Comparison of ENCODE assay signal across 11 cellular contexts in the genomic region with DNA sequence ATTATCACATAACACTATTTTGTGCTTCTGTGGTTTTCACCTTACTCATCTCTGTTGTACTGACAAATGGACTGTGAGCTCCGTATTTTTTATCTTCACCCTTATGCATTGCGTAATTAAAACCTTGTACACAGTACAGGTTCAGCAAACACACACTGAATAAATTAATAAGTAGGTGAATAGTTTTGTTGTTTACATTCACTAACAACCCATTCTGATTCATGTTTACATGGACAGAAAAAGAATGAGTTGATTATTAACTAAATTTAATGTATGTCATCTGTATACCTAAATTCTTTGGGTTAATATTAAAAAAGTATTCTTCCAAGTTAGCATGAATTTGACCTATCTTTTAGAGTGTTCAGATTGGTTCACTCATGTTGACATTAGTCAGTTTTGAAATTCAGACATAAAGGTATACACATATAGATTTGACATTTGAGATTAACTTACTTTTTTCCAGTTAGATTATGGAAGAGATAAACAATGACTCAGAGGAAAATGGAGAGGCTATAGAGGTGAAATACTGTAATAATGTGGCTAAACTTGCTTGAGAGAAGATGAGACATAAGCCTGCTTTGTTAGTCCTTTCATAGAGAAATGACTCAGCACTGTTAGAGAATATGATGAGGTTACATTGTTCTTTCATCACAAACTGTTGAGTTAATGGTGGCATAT.
A peak's percentile ranks its signal among the peaks of the same experiment; 100 is the strongest.
DNase-seq lines count a peak whose midpoint lies in the region; ATAC-seq and TF ChIP-seq lines count a peak whose summit lies in the region.
"Had no signal": no experiment of that assay in that cellular context is flagged by ENCODE, and none has a peak within 500 bp of the region (broad histone marks: within the 10 kb centered on the region; RNA-seq: fewer than 3 reads in every experiment).

No MANE protein-coding gene starts in this region.

- no peak overlapping the region for H3K27ac ChIP-seq in breast epithelium
- no peak overlapping the region for H3K27ac ChIP-seq in upper lobe of right lung
- H3K27ac ChIP-seq: thoracic aorta had no signal

- H3K4me3 Mint-ChIP-seq in MCF 10A (ENCODE audit: unreplicated experiment) = no peak overlapping the region
- H3K4me3 Mint-ChIP-seq: activated naive CD4-positive, alpha-beta T cell treated with anti-CD3 and anti-CD28 coated beads, Interleukin-2, amount 10 ng/mL, durations not matched to agents 7 days and 5 days; CD4-positive, CD25-positive, alpha-beta regulatory T cell had no signal

- H3K4me1 Mint-ChIP-seq in MCF 10A (ENCODE audit: insufficient read depth, unreplicated experiment) = peaks cover 17% of the 10 kb centered on the region
- H3K4me1 Mint-ChIP-seq: activated naive CD4-positive, alpha-beta T cell treated with anti-CD3 and anti-CD28 coated beads, Interleukin-2, amount 10 ng/mL, durations not matched to agents 7 days and 5 days; CD4-positive, CD25-positive, alpha-beta regulatory T cell had no signal

- H3K27me3 Mint-ChIP-seq in MCF 10A (ENCODE audit: insufficient read depth, unreplicated experiment) = no peaks in the 10 kb centered on the region
- H3K27me3 Mint-ChIP-seq: activated naive CD4-positive, alpha-beta T cell treated with anti-CD3 and anti-CD28 coated beads, Interleukin-2, amount 10 ng/mL, durations not matched to agents 7 days and 5 days; CD4-positive, CD25-positive, alpha-beta regulatory T cell had no signal

- CTCF ChIA-PET in MCF 10A (lab: Yijun Ruan, JAX) = interaction anchor here (0.6 to 1.1 kb wide), 5 partner anchors 9 to 542 kb away, joined by 3 read pairs; a partner anchor contains a TSS

- H3K27ac Mint-ChIP-seq in MCF 10A (ENCODE audit: low read depth, unreplicated experiment) = peak overlapping the region; percentile 1
- H3K27ac Mint-ChIP-seq: activated naive CD4-positive, alpha-beta T cell treated with anti-CD3 and anti-CD28 coated beads, Interleukin-2, amount 10 ng/mL, durations not matched to agents 7 days and 5 days; CD4-positive, CD25-positive, alpha-beta regulatory T cell had no signal

- DNase-seq in MCF 10A (ENCODE audit: unreplicated experiment) = peak; percentile 74
- DNase-seq in breast epithelium (ENCODE audit: low spot score in 2 of 2) = no peak
- peak; percentile 72 for DNase-seq in choroid plexus epithelial cell (ENCODE audit: low read depth)
- DNase-seq in effector CD8-positive, alpha-beta T cell (lab: John Stamatoyannopoulos, UW) = no peak
- no peak for DNase-seq in NCI-H128 (lab: John Stamatoyannopoulos, UW; ENCODE audit: unreplicated experiment)
- DNase-seq in NK-92 (lab: John Stamatoyannopoulos, UW; ENCODE audit: unreplicated experiment) = no peak
- no peak for DNase-seq in upper lobe of right lung
- DNase-seq: activated naive CD4-positive, alpha-beta T cell treated with anti-CD3 and anti-CD28 coated beads, Interleukin-2, amount 10 ng/mL, durations not matched to agents 7 days and 5 days; CD4-positive, CD25-positive, alpha-beta regulatory T cell had no signal

- intact Hi-C loops in MCF 10A (cut with micrococcal nuclease) = loop anchor here (10.0 kb wide), 2 partner anchors 116 to 544 kb away; a partner anchor contains a TSS
- intact Hi-C loops in breast epithelium (cut with DNase I; ENCODE audit: low total_unique reads) = no loop called here
- intact Hi-C loops in upper lobe of right lung (cut with DNase I) = no loop called here

- H3K27me3 ChIP-seq in breast epithelium = no peaks in the 10 kb centered on the region
- H3K27me3 ChIP-seq in upper lobe of right lung = no peaks in the 10 kb centered on the region

- no peaks in the 10 kb centered on the region for H3K4me1 ChIP-seq in breast epithelium
- no peaks in the 10 kb centered on the region for H3K4me1 ChIP-seq in upper lobe of right lung

- H3K4me3 ChIP-seq in breast epithelium (no peak overlapping the region), choroid plexus epithelial cell (ENCODE audit: low read depth, low read length) (no peak overlapping the region), upper lobe of right lung (no peak overlapping the region)
- H3K4me3 ChIP-seq: thoracic aorta had no signal

- H3K9me3 Mint-ChIP-seq in MCF 10A (ENCODE audit: unreplicated experiment) = no peaks in the 10 kb centered on the region

- H3K36me3 Mint-ChIP-seq in MCF 10A (ENCODE audit: insufficient read depth, unreplicated experiment) = no peaks in the 10 kb centered on the region
- H3K36me3 Mint-ChIP-seq: activated naive CD4-positive, alpha-beta T cell treated with anti-CD3 and anti-CD28 coated beads, Interleukin-2, amount 10 ng/mL, durations not matched to agents 7 days and 5 days; CD4-positive, CD25-positive, alpha-beta regulatory T cell had no signal

- H3K36me3 ChIP-seq in breast epithelium (no peaks in the 10 kb centered on the region), upper lobe of right lung (no peaks in the 10 kb centered on the region)
- H3K36me3 ChIP-seq: thoracic aorta had no signal

- no peak for TF ChIP-seq CTCF in MCF 10A (IDR thresholded peaks at IDR 0.05; ENCODE audit: unreplicated experiment)
- no peak for TF ChIP-seq CTCF in breast epithelium (IDR thresholded peaks at IDR 0.05)
- TF ChIP-seq CTCF in choroid plexus epithelial cell (conservative IDR thresholded peaks at IDR 0.05; ENCODE audit: low read depth, low read length) = no peak
- no peak for TF ChIP-seq CTCF in upper lobe of right lung (IDR thresholded peaks at IDR 0.05)

- H3K9me3 ChIP-seq in breast epithelium (no peaks in the 10 kb centered on the region), upper lobe of right lung (no peaks in the 10 kb centered on the region)
- H3K9me3 ChIP-seq: thoracic aorta had no signal

- POLR2A ChIA-PET in MCF 10A (lab: Yijun Ruan, JAX) = interaction anchor here (0.6 to 2.4 kb wide), 24 partner anchors 9 to 545 kb away, joined by 3 to 16 read pairs (median 4); a partner anchor contains a TSS

- ATAC-seq in HG03521 (IDR thresholded peaks at IDR 0.05; ENCODE audit: unreplicated experiment) = peak; percentile 53
- ATAC-seq in upper lobe of right lung = no peak

- BruUV-seq in MCF 10A (replicated peaks; lab: Mats Ljungman, UMichigan) = TSS peak; percentile 87

- no peak for TF ChIP-seq POLR2A in breast epithelium (IDR thresholded peaks at IDR 0.05)

Comparison
In these comparisons a context has a peak if more than half of its experiments do, and no peak if none do; other contexts are left out.
1. DNase-seq: peak in MCF 10A (single experiment) and choroid plexus epithelial cell (single experiment); none in breast epithelium (0 of 2), effector CD8-positive, alpha-beta T cell (single experiment), NCI-H128 (single experiment), NK-92 (single experiment) and upper lobe of right lung (single experiment).